Comparison of ENCODE assay signal across 29 cellular contexts in the genomic region with DNA sequence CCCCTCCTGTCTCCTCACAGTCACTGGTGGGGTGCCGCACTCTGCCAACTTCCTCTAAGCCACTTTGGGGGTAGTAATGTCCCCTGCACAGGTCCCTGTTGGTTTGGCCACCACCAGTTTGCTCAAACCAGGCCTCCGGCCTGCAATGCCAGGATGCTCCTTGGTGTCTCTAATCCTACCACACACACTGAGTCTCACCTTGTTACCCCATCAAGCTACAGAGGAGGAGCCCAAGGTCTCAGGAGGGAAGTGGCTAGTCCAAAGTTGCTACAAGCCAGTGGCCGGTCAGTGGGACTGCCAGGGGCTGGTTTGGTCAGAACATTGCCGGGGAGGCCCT. TPM values are rescaled to one million over a fixed set of nuclear protein-coding genes. Genes with fewer than 3 reads are reported as not detected.
A peak's percentile ranks its signal among the peaks of the same experiment; 100 is the strongest.
DNase-seq lines count a peak whose midpoint lies in the region; ATAC-seq and TF ChIP-seq lines count a peak whose summit lies in the region.
"Had no signal": no experiment of that assay in that cellular context is flagged by ENCODE, and none has a peak within 500 bp of the region (broad histone marks: within the 10 kb centered on the region; RNA-seq: fewer than 3 reads in every experiment).

No MANE protein-coding gene starts in this region.

- DNase-seq in cardiac muscle cell (ENCODE audit: low read depth in 1 of 2, low spot score in 1 of 2): no peak
- DNase-seq in left cardiac atrium: no peak
- peak; percentile 43 for DNase-seq in coronary artery (ENCODE audit: low spot score)
- peak in 2 of 3 donors; percentile 19 to 23 for DNase-seq in right lobe of liver
- peak; percentile 20 for DNase-seq in ureter (ENCODE audit: low spot score)
- no peak for DNase-seq in glutamatergic neuron
- no peak for DNase-seq in HPDE6-E6E7 (ENCODE audit: extremely low spot score)
- DNase-seq: activated CD4-positive, alpha-beta T cell treated with anti-CD3 and anti-CD28 coated beads, Interleukin-2, amount 50 U/mL, for 48 hours; activated naive CD4-positive, alpha-beta T cell treated with anti-CD3 and anti-CD28 coated beads for 36 hours; activated T-cell treated with anti-CD3 and anti-CD28 coated beads, Interleukin-2, amount 50 U/mL, for 1 hour; CD8-positive, alpha-beta memory T cell; GOT3; hippocampal formation; MM.1S; NCI-H2081; NCI-H526; OCI-M1; Right ventricle myocardium superior; stimulated activated CD4-positive, alpha-beta T cell treated with anti-CD3 and anti-CD28 coated beads, Interleukin-2, amount 100 ng/mL, for 48 hours; T-helper 2 cell; thyroid gland had no signal

- H3K9me3 ChIP-seq in cardiac muscle cell (ENCODE audit: low read depth): no peaks in the 10 kb centered on the region
- no peaks in the 10 kb centered on the region for H3K9me3 ChIP-seq in right lobe of liver
- H3K9me3 ChIP-seq: adrenal gland, right atrium auricular region, thyroid gland had no signal

- intact Hi-C loops in left cardiac atrium (cut with DNase I) (no loop called here), right lobe of liver (cut with DNase I) (no loop called here)

- H3K4me3 ChIP-seq in cardiac muscle cell (no peak overlapping the region), coronary artery (no peak overlapping the region), right lobe of liver (no peak overlapping the region)
- H3K4me3 ChIP-seq: adrenal gland, neural progenitor cell, right atrium auricular region, thyroid gland had no signal

- no peak for ATAC-seq in left cardiac atrium
- no peak for ATAC-seq in right lobe of liver
- no peak for ATAC-seq in HG03442 (IDR thresholded peaks at IDR 0.05; ENCODE audit: unreplicated experiment)
- ATAC-seq: activated CD4-positive, CD25-positive, alpha-beta regulatory T cell treated with anti-CD3 and anti-CD28 coated beads, Interleukin-2, amount 50 U/mL, for 24 hours had no signal

- H3K27me3 Mint-ChIP-seq in glutamatergic neuron (ENCODE audit: unreplicated experiment): no peaks in the 10 kb centered on the region
- H3K27me3 Mint-ChIP-seq: B cell, memory B cell had no signal

- H3K36me3 ChIP-seq in cardiac muscle cell: no peaks in the 10 kb centered on the region
- H3K36me3 ChIP-seq in right lobe of liver: no peaks in the 10 kb centered on the region
- H3K36me3 ChIP-seq: adrenal gland, neural progenitor cell, right atrium auricular region, thyroid gland had no signal

- no peaks in the 10 kb centered on the region for H3K4me1 Mint-ChIP-seq in glutamatergic neuron (ENCODE audit: low read depth, unreplicated experiment)
- H3K4me1 Mint-ChIP-seq: CD8-positive, alpha-beta memory T cell had no signal

- H3K27me3 ChIP-seq in cardiac muscle cell (no peaks in the 10 kb centered on the region), right lobe of liver (no peaks in the 10 kb centered on the region)
- H3K27me3 ChIP-seq: adrenal gland, neural progenitor cell, right atrium auricular region, thyroid gland had no signal

- peaks cover 6% of the 10 kb centered on the region for H3K4me1 ChIP-seq in cardiac muscle cell (ENCODE audit: low read depth)
- no peaks in the 10 kb centered on the region for H3K4me1 ChIP-seq in right lobe of liver
- H3K4me1 ChIP-seq: adrenal gland, neural progenitor cell, right atrium auricular region, thyroid gland had no signal

- TF ChIP-seq POLR2A in right lobe of liver (IDR thresholded peaks at IDR 0.05): no peak

- no peaks in the 10 kb centered on the region for H3K9me3 Mint-ChIP-seq in glutamatergic neuron (ENCODE audit: unreplicated experiment)
- H3K9me3 Mint-ChIP-seq: activated naive CD4-positive, alpha-beta T cell treated with anti-CD3 and anti-CD28 coated beads for 36 hours; CD8-positive, alpha-beta memory T cell; memory B cell; neural progenitor cell had no signal

- H3K27ac Mint-ChIP-seq in glutamatergic neuron (ENCODE audit: unreplicated experiment): no peak overlapping the region
- H3K27ac Mint-ChIP-seq: activated naive CD4-positive, alpha-beta T cell treated with anti-CD3 and anti-CD28 coated beads for 36 hours; B cell; CD8-positive, alpha-beta memory T cell; memory B cell; neural progenitor cell had no signal

- no CpG with 5 or more reads among the region's 4 CpGs for WGBS in right lobe of liver (ENCODE audit: insufficient coverage, low coverage, low lambda C conversion rate, missing lambda C conversion rate)

- H3K27ac ChIP-seq in cardiac muscle cell (peak overlapping the region; percentile 81), coronary artery (no peak overlapping the region), right lobe of liver (no peak overlapping the region)
- H3K27ac ChIP-seq: adrenal gland, KMS-11, neural progenitor cell, right atrium auricular region, thyroid gland had no signal

- no peak for TF ChIP-seq CTCF in cardiac muscle cell (IDR thresholded peaks at IDR 0.05; ENCODE audit: low read depth, low read length)
- no peak for TF ChIP-seq CTCF in coronary artery (IDR thresholded peaks at IDR 0.05)
- TF ChIP-seq CTCF in right lobe of liver (IDR thresholded peaks at IDR 0.05): no peak
- TF ChIP-seq CTCF in glutamatergic neuron (IDR thresholded peaks at IDR 0.05; ENCODE audit: partially characterized antibody, unreplicated experiment): no peak

- no peaks in the 10 kb centered on the region for H3K36me3 Mint-ChIP-seq in glutamatergic neuron (ENCODE audit: unreplicated experiment)
- H3K36me3 Mint-ChIP-seq: CD8-positive, alpha-beta memory T cell; memory B cell; neural progenitor cell had no signal

- no peak overlapping the region for H3K4me3 Mint-ChIP-seq in glutamatergic neuron (ENCODE audit: unreplicated experiment)
- H3K4me3 Mint-ChIP-seq: activated naive CD4-positive, alpha-beta T cell treated with anti-CD3 and anti-CD28 coated beads for 36 hours; B cell; CD8-positive, alpha-beta memory T cell; memory B cell; neural progenitor cell had no signal

RNA-seq across cellular contexts. Expression of gene LRP8, which starts 21.5 kb away (rescaled TPM):
- total RNA-seq in cardiac muscle cell (7.0 and 9.7 TPM in 2 replicates), left cardiac atrium (1 to 10 TPM; 1.7 to 4.1 TPM), right lobe of liver (1 to 10 TPM in 2 of 6 experiments, under 1 TPM in 4; 0.21 to 1.2 (median 0.56) TPM), ureter (11.3 TPM), glutamatergic neuron (ENCODE audit: unreplicated experiment) (57.9 TPM)
- 5.4 and 9.0 TPM in 2 replicates for polyA plus RNA-seq in cardiac muscle cell

Comparison
In these comparisons a context has a peak if more than half of its experiments do, and no peak if none do; other contexts are left out.
1. DNase-seq: peak in coronary artery (single experiment), right lobe of liver (2 of 3) and ureter (single experiment); none in cardiac muscle cell (0 of 2), left cardiac atrium (single experiment), glutamatergic neuron (single experiment) and HPDE6-E6E7 (single experiment).